ENCODE assay signal across 10 cellular contexts in genomic region chr19:40594657-40595077, GRCh38. TPM values are rescaled to one million over a fixed set of nuclear protein-coding genes. Genes with fewer than 3 reads are reported as not detected.
DNase-seq lines count a peak whose midpoint lies in the region; ATAC-seq and TF ChIP-seq lines count a peak whose summit lies in the region.
"Had no signal": no experiment of that assay in that cellular context is flagged by ENCODE, and none has a peak within 500 bp of the region (broad histone marks: within the 10 kb centered on the region; RNA-seq: fewer than 3 reads in every experiment).

No MANE protein-coding gene starts in this region.

- no peaks in the 10 kb centered on the region for H3K9me3 ChIP-seq in HEK293 (ENCODE audit: control insufficient read depth, insufficient read depth, low read depth, low read length)
- H3K9me3 ChIP-seq: ascending aorta had no signal

- peaks cover 25 to 34% of the 10 kb centered on the region in 2 donors for H3K36me3 Mint-ChIP-seq in CD14-positive monocyte
- H3K36me3 Mint-ChIP-seq in naive thymus-derived CD8-positive, alpha-beta T cell: peaks cover 0 to 2% (median 2%) of the 10 kb centered on the region in 3 donors

- H3K4me3 ChIP-seq in HEK293 (ENCODE audit: low read depth, low read length): no peak overlapping the region
- H3K4me3 ChIP-seq: ascending aorta had no signal

- H3K27me3 Mint-ChIP-seq in CD14-positive monocyte (ENCODE audit: low read depth in 3 of 3): peaks cover 49 to 57% (median 52%) of the 10 kb centered on the region in 3 donors
- H3K27me3 Mint-ChIP-seq in naive thymus-derived CD8-positive, alpha-beta T cell: peaks cover 5 to 23% (median 19%) of the 10 kb centered on the region in 5 donors

- H3K4me3 Mint-ChIP-seq in CD14-positive monocyte: peak overlapping the region in 1 of 2 donors; percentile 28
- H3K4me3 Mint-ChIP-seq in naive thymus-derived CD8-positive, alpha-beta T cell: peak overlapping the region in 2 of 10 donors; percentile 6 to 52
- H3K4me3 Mint-ChIP-seq: activated CD4-positive, alpha-beta T cell treated with anti-CD3 and anti-CD28 coated beads, Interleukin-2, amount 10 ng/mL, durations not matched to agents 24 days and 14 days had no signal

- peak; percentile 64 for DNase-seq in CD14-positive monocyte (ENCODE audit: low spot score)
- DNase-seq in naive thymus-derived CD8-positive, alpha-beta T cell: peak in 1 of 10 donors; percentile 55
- DNase-seq in central memory CD4-positive, alpha-beta T cell: no peak
- no peak for DNase-seq in SIG-M5 treated with dmso at 0.1 percent for 504 hours (lab: John Stamatoyannopoulos, UW; ENCODE audit: unreplicated experiment)

- POLR2A ChIA-PET in HEK293 (lab: Yijun Ruan, JAX): interaction anchor here (0.8 to 2.5 kb wide), 8 partner anchors 9 to 174 kb away, joined by 3 to 9 read pairs (median 4); no protein-coding TSS in a partner anchor
- POLR2A ChIA-PET in naive thymus-derived CD8-positive, alpha-beta T cell (lab: Charles Lee): interaction anchor here (1.2 kb wide), 1 partner anchor 24 kb away, joined by 4 read pairs; no protein-coding TSS in a partner anchor

- H3K27ac ChIP-seq in HEK293 (ENCODE audit: extremely low read depth, low read depth, low read length) (no peak overlapping the region; the same call in 1 of the 2 replicates), angular gyrus (ENCODE audit: low read depth, low read length) (peak overlapping the region; percentile 85)
- H3K27ac ChIP-seq: ascending aorta had no signal

- peaks cover 28% of the 10 kb centered on the region for H3K4me1 ChIP-seq in HEK293 (ENCODE audit: control insufficient read depth, insufficient read depth, low read length)

- H3K4me1 Mint-ChIP-seq in CD14-positive monocyte: peaks cover 31% of the 10 kb centered on the region
- H3K4me1 Mint-ChIP-seq in naive thymus-derived CD8-positive, alpha-beta T cell: peaks cover 15 to 30% (median 29%) of the 10 kb centered on the region in 4 donors

- H3K27ac Mint-ChIP-seq in CD14-positive monocyte: no peak overlapping the region
- H3K27ac Mint-ChIP-seq in naive thymus-derived CD8-positive, alpha-beta T cell: peak overlapping the region in 6 of 10 donors; percentile 28 to 77 (median 64)
- H3K27ac Mint-ChIP-seq: activated CD4-positive, alpha-beta T cell treated with anti-CD3 and anti-CD28 coated beads, Interleukin-2, amount 10 ng/mL, durations not matched to agents 24 days and 14 days had no signal

- H3K36me3 ChIP-seq in HEK293 (ENCODE audit: control insufficient read depth in 2 of 2, insufficient read depth in 1 of 2, low read length in 2 of 2): peaks cover 3 to 10% of the 10 kb centered on the region in 2 experiments
- H3K36me3 ChIP-seq: ascending aorta had no signal

- TF ChIP-seq CTCF in CD14-positive monocyte (IDR thresholded peaks at IDR 0.05) (no peak), HEK293 (tag by site-specific recombination; IDR thresholded peaks at IDR 0.05) (peak; percentile 19; the same call in 1 of the 2 replicates)

- peaks cover 0 to 20% (median 8%) of the 10 kb centered on the region in 7 donors for H3K9me3 Mint-ChIP-seq in CD14-positive monocyte
- H3K9me3 Mint-ChIP-seq in naive thymus-derived CD8-positive, alpha-beta T cell: no peaks in the 10 kb centered on the region
- H3K9me3 Mint-ChIP-seq: activated CD4-positive, alpha-beta T cell treated with anti-CD3 and anti-CD28 coated beads, Interleukin-2, amount 10 ng/mL, durations not matched to agents 24 days and 14 days had no signal

- CTCF ChIA-PET in HEK293 (lab: Yijun Ruan, JAX): interaction anchor here (0.5 to 20.7 kb wide), 14 partner anchors 8 to 455 kb away, joined by 3 to 470 read pairs (median 6); partner anchors contain the start of gene LTBP4

- ATAC-seq in naive thymus-derived CD8-positive, alpha-beta T cell: no peak
- ATAC-seq in GM21447 (IDR thresholded peaks at IDR 0.05; ENCODE audit: unreplicated experiment) (no peak), GM19023 (IDR thresholded peaks at IDR 0.05; ENCODE audit: unreplicated experiment) (no peak)

- intact Hi-C loops in CD14-positive monocyte (cut with micrococcal nuclease): no loop called here

TF ChIP-seq in HEK293, 187 proteins besides CTCF, POLR2A, EP300 and RAD21 (continues in another document):
- TF ChIP-seq PATZ1 (tag by site-specific recombination; IDR thresholded peaks at IDR 0.05) (peak; percentile 47; the same call in 1 of the 2 replicates), HOXA7 (CRISPR knock-in tag; IDR thresholded peaks at IDR 0.05; ENCODE audit: borderline replicate concordance) (no peak), ZNF341 (tag by site-specific recombination; IDR thresholded peaks at IDR 0.05; ENCODE audit: low read depth) (no peak), ZNF146 (tag by site-specific recombination; IDR thresholded peaks at IDR 0.05) (no peak), GLIS1 (tag by site-specific recombination; IDR thresholded peaks at IDR 0.05) (peak; percentile 64; the same call in 1 of the 2 replicates), ZNF26 (tag by site-specific recombination; IDR thresholded peaks at IDR 0.05) (no peak), HOXC10 (CRISPR knock-in tag; IDR thresholded peaks at IDR 0.05) (no peak), REST (tag by site-specific recombination; IDR thresholded peaks at IDR 0.05) (no peak), SP3 (tag by site-specific recombination; IDR thresholded peaks at IDR 0.05) (peak; percentile 46), ZNF792 (tag by site-specific recombination; IDR thresholded peaks at IDR 0.05) (no peak), GLI4 (tag by site-specific recombination; IDR thresholded peaks at IDR 0.05) (no peak), ZBTB6 (tag by site-specific recombination; IDR thresholded peaks at IDR 0.05) (no peak)

RNA-seq across cellular contexts. Expression of gene LTBP4, which starts 6.5 kb away (rescaled TPM):
- polyA plus RNA-seq in CD14-positive monocyte: 1 to 10 TPM; 3.8 to 8.0 TPM
- 100 to 1,000 TPM in 1 of 2 experiments, 10 to 100 TPM in 1; 87.7 to 114 TPM for total RNA-seq in naive thymus-derived CD8-positive, alpha-beta T cell
- 10 to 100 TPM; 13.4 to 27.4 (median 18.0) TPM for polyA plus RNA-seq in naive thymus-derived CD8-positive, alpha-beta T cell

RNA-seq across cellular contexts. Expression of gene SHKBP1, which starts 18.0 kb away (rescaled TPM):
- 100 to 1,000 TPM; 234 to 284 TPM for polyA plus RNA-seq in CD14-positive monocyte
- total RNA-seq in naive thymus-derived CD8-positive, alpha-beta T cell: 100 to 1,000 TPM; 116 to 122 TPM
- polyA plus RNA-seq in naive thymus-derived CD8-positive, alpha-beta T cell: 10 to 100 TPM; 85.3 to 98.9 (median 89.9) TPM

Comparison
In these comparisons a context has a peak if more than half of its experiments do, and no peak if none do; other contexts are left out.
1. H3K27ac Mint-ChIP-seq: peak in naive thymus-derived CD8-positive, alpha-beta T cell (6 of 10); none in CD14-positive monocyte (0 of 7).